ENCODE assay signal across 31 cellular contexts in genomic region chr1:156880473-156880872, GRCh38. TPM values are rescaled to one million over a fixed set of nuclear protein-coding genes. Genes with fewer than 3 reads are reported as not detected.
"Had no signal": no experiment of that assay in that cellular context is flagged by ENCODE, and none has a peak within 500 bp of the region (broad histone marks: within the 10 kb centered on the region; RNA-seq: fewer than 3 reads in every experiment).

No MANE protein-coding gene starts in this region.

- H3K4me1 ChIP-seq: ascending aorta, body of pancreas, Peyer's patch had no signal

- H3K4me1 Mint-ChIP-seq: activated CD4-positive, alpha-beta T cell treated with anti-CD3 and anti-CD28 coated beads, Interleukin-2, amount 10 ng/mL, durations not matched to agents 7 days and 5 days; activated naive CD8-positive, alpha-beta T cell treated with anti-CD3 and anti-CD28 coated beads, Interleukin-2, amount 50 U/mL, for 24 hours; T-cell had no signal

- H3K9me3 Mint-ChIP-seq: activated CD4-positive, alpha-beta memory T cell treated with anti-CD3 and anti-CD28 coated beads for 36 hours; activated CD4-positive, alpha-beta T cell treated with anti-CD3 and anti-CD28 coated beads, Interleukin-2, amount 10 ng/mL, durations not matched to agents 7 days and 5 days; activated naive CD4-positive, alpha-beta T cell treated with anti-CD3 and anti-CD28 coated beads, Interleukin-2, amount 50 U/mL, for 72 hours; activated naive CD8-positive, alpha-beta T cell treated with anti-CD3 and anti-CD28 coated beads, Interleukin-2, amount 50 U/mL, for 24 hours; activated T-cell treated with anti-CD3 and anti-CD28 coated beads, Interleukin-2, amount 50 U/mL, for 4 hours; T-cell had no signal

- H3K4me3 Mint-ChIP-seq: activated CD4-positive, alpha-beta memory T cell treated with anti-CD3 and anti-CD28 coated beads for 36 hours; activated CD4-positive, alpha-beta T cell treated with anti-CD3 and anti-CD28 coated beads, Interleukin-2, amount 10 ng/mL, durations not matched to agents 7 days and 5 days; activated naive CD8-positive, alpha-beta T cell treated with anti-CD3 and anti-CD28 coated beads, Interleukin-2, amount 50 U/mL, for 24 hours; activated T-cell treated with anti-CD3 and anti-CD28 coated beads, Interleukin-2, amount 50 U/mL, for 4 hours; T-cell had no signal

- H3K27ac ChIP-seq: ascending aorta, body of pancreas, Peyer's patch, SK-N-MC had no signal

- H3K27me3 ChIP-seq: ascending aorta, body of pancreas, Peyer's patch had no signal

- ATAC-seq: activated naive CD4-positive, alpha-beta T cell treated with anti-CD3 and anti-CD28 coated beads, Interleukin-2, amount 50 U/mL, for 72 hours; activated naive CD8-positive, alpha-beta T cell treated with anti-CD3 and anti-CD28 coated beads, Interleukin-2, amount 50 U/mL, for 24 hours; activated T-cell treated with anti-CD3 and anti-CD28 coated beads, Interleukin-2, amount 50 U/mL, for 4 hours; body of pancreas; T-cell had no signal

- H3K36me3 Mint-ChIP-seq: activated CD4-positive, alpha-beta memory T cell treated with anti-CD3 and anti-CD28 coated beads for 36 hours; activated naive CD4-positive, alpha-beta T cell treated with anti-CD3 and anti-CD28 coated beads, Interleukin-2, amount 50 U/mL, for 72 hours; T-cell had no signal

- H3K27ac Mint-ChIP-seq: activated CD4-positive, alpha-beta memory T cell treated with anti-CD3 and anti-CD28 coated beads for 36 hours; activated CD4-positive, alpha-beta T cell treated with anti-CD3 and anti-CD28 coated beads, Interleukin-2, amount 10 ng/mL, durations not matched to agents 7 days and 5 days; activated naive CD4-positive, alpha-beta T cell treated with anti-CD3 and anti-CD28 coated beads, Interleukin-2, amount 50 U/mL, for 72 hours; activated naive CD8-positive, alpha-beta T cell treated with anti-CD3 and anti-CD28 coated beads, Interleukin-2, amount 50 U/mL, for 24 hours; T-cell had no signal

- H3K36me3 ChIP-seq: ascending aorta, Peyer's patch had no signal

- H3K4me3 ChIP-seq: ascending aorta, body of pancreas, Peyer's patch, SK-N-MC had no signal

- H3K9me3 ChIP-seq: ascending aorta, body of pancreas, Peyer's patch had no signal

- DNase-seq: activated CD4-positive, alpha-beta memory T cell treated with anti-CD3 and anti-CD28 coated beads for 36 hours; activated CD4-positive, alpha-beta T cell treated with anti-CD3 and anti-CD28 coated beads, Interleukin-2, amount 10 ng/mL, durations not matched to agents 7 days and 5 days; activated CD4-positive, CD25-positive, alpha-beta regulatory T cell; activated CD8-positive, alpha-beta memory T cell treated with anti-CD3 and anti-CD28 coated beads for 24 hours; activated effector memory CD4-positive, alpha-beta T cell treated with anti-CD3 and anti-CD28 coated beads, Interleukin-2, amount 50 U/mL, for 16 hours; activated naive CD4-positive, alpha-beta T cell treated with Interleukin-2 at 50 U/mL for 16 hours; activated naive CD8-positive, alpha-beta T cell treated with anti-CD3 and anti-CD28 coated beads, Interleukin-2, amount 50 U/mL, for 24 hours; activated T-cell treated with anti-CD3 and anti-CD28 coated beads, Interleukin-2, amount 50 U/mL, for 4 hours; amniotic stem cell; body of pancreas; central memory CD4-positive, alpha-beta T cell; KG1; NCI-H1092; NCI-H1417; NCI-H1694 treated with DMSO at 0.1 percent for 48 hours; NCI-H2029 treated with DMSO at 0.1 percent for 48 hours; NCI-H446; NCI-H524; NCI-H748 treated with DMSO at 0.1 percent for 48 hours; Peyer's patch; SHP77 treated with DMSO at 0.1 percent for 48 hours; T-cell; T-helper 2 cell; T1000 had no signal

RNA-seq across cellular contexts. Expression of gene PEAR1, which starts 13.0 kb away (rescaled TPM):
- total RNA-seq: activated CD4-positive, alpha-beta memory T cell treated with anti-CD3 and anti-CD28 coated beads for 36 hours had no signal

RNA-seq across cellular contexts. Expression of gene NTRK1, which starts 19.8 kb away (rescaled TPM):
- total RNA-seq: ascending aorta, bronchial epithelial cell, chondrocyte, LHCN-M2, M059J had no signal

RNA-seq across cellular contexts. Expression of gene INSRR, which starts 21.6 kb away (rescaled TPM):
- total RNA-seq: bronchial epithelial cell, chondrocyte, LHCN-M2, M059J, Peyer's patch had no signal

RNA-seq across cellular contexts. Expression of gene LRRC71, which starts 40.0 kb away (rescaled TPM):
- total RNA-seq: activated CD4-positive, alpha-beta memory T cell treated with anti-CD3 and anti-CD28 coated beads for 36 hours; activated CD4-positive, alpha-beta T cell treated with anti-CD3 and anti-CD28 coated beads, Interleukin-2, amount 10 ng/mL, durations not matched to agents 7 days and 5 days; activated naive CD4-positive, alpha-beta T cell treated with anti-CD3 and anti-CD28 coated beads, Interleukin-2, amount 50 U/mL, for 72 hours; activated T-cell treated with anti-CD3 and anti-CD28 coated beads, Interleukin-2, amount 50 U/mL, for 4 hours; ascending aorta; body of pancreas; bronchial epithelial cell; chondrocyte; LHCN-M2; M059J; Peyer's patch; T-cell had no signal
